In the genomic region with DNA sequence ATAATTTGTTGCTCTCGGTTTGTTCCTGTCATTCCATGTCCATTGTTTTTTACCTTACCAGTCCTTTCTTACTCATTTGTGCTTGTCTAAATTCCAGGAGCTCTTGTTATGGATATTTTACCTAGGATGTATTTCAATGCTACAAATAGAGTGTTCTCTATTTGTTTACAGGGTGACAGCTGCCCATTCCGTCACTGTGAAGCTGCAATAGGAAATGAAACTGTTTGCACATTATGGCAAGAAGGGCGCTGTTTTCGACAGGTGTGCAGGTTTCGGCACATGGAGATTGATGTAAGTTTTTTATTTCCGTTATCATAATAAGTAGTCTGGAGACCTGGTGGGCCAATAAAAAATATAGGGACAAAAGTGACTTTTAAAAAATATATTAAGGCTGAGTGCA, we compare ENCODE assay signal across 32 cellular contexts. TPM values are rescaled to one million over a fixed set of nuclear protein-coding genes. Genes with fewer than 3 reads are reported as not detected.
"Had no signal": no experiment of that assay in that cellular context is flagged by ENCODE, and none has a peak within 500 bp of the region (broad histone marks: within the 10 kb centered on the region; RNA-seq: fewer than 3 reads in every experiment).

No MANE protein-coding gene starts in this region.

- H3K4me1 ChIP-seq: foreskin keratinocyte, right atrium auricular region, uterus had no signal

- H3K27ac Mint-ChIP-seq: activated CD4-positive, alpha-beta memory T cell treated with anti-CD3 and anti-CD28 coated beads, Interleukin-2, amount 10 ng/mL, durations not matched to agents 7 days and 5 days; activated CD4-positive, alpha-beta T cell treated with anti-CD3 and anti-CD28 coated beads, Interleukin-2, amount 10 ng/mL, durations not matched to agents 24 days and 14 days; activated T-cell treated with anti-CD3 and anti-CD28 coated beads, Interleukin-2, amount 50 U/mL, for 24 hours; activated T-helper 17 cell treated with anti-CD3 and anti-CD28 coated beads, Interleukin-2, amount 50 U/mL, for 72 hours; effector memory CD8-positive, alpha-beta T cell; stimulated activated memory B cell treated with anti-CD40 and anti-IgM and Interleukin-4, amounts not matched to agents 10 μg/mL and 1 μg/mL and 100 μg/mL, for 72 hours; type B pancreatic cell had no signal

- H3K9me3 ChIP-seq: left ventricle myocardium inferior, right atrium auricular region, uterus had no signal

- H3K4me3 Mint-ChIP-seq: activated CD4-positive, alpha-beta memory T cell treated with anti-CD3 and anti-CD28 coated beads, Interleukin-2, amount 10 ng/mL, durations not matched to agents 7 days and 5 days; activated CD4-positive, alpha-beta T cell treated with anti-CD3 and anti-CD28 coated beads, Interleukin-2, amount 10 ng/mL, durations not matched to agents 24 days and 14 days; activated T-cell treated with anti-CD3 and anti-CD28 coated beads, Interleukin-2, amount 50 U/mL, for 24 hours; activated T-helper 17 cell treated with anti-CD3 and anti-CD28 coated beads, Interleukin-2, amount 50 U/mL, for 72 hours; effector memory CD8-positive, alpha-beta T cell; naive thymus-derived CD8-positive, alpha-beta T cell; stimulated activated memory B cell treated with anti-CD40 and anti-IgM and Interleukin-4, amounts not matched to agents 10 μg/mL and 1 μg/mL and 100 μg/mL, for 72 hours; type B pancreatic cell had no signal

- H3K4me3 ChIP-seq: coronary artery, dorsolateral prefrontal cortex, left ventricle myocardium inferior, lung, right atrium auricular region, smooth muscle cell, uterus had no signal

- H3K36me3 ChIP-seq: uterus had no signal

- FAIRE-seq: astrocyte, TTC549 had no signal

- ATAC-seq: activated T-helper 17 cell treated with anti-CD3 and anti-CD28 coated beads, Interleukin-2, amount 50 U/mL, for 72 hours; effector memory CD8-positive, alpha-beta T cell; esophagus mucosa; foreskin keratinocyte; naive thymus-derived CD8-positive, alpha-beta T cell; stimulated activated memory B cell treated with anti-CD40 and anti-IgM and Interleukin-4, amounts not matched to agents 10 μg/mL and 1 μg/mL and 100 μg/mL, for 72 hours had no signal

- H3K9me3 Mint-ChIP-seq: activated CD4-positive, alpha-beta memory T cell treated with anti-CD3 and anti-CD28 coated beads, Interleukin-2, amount 10 ng/mL, durations not matched to agents 7 days and 5 days; activated CD4-positive, alpha-beta T cell treated with anti-CD3 and anti-CD28 coated beads, Interleukin-2, amount 10 ng/mL, durations not matched to agents 24 days and 14 days; activated T-cell treated with anti-CD3 and anti-CD28 coated beads, Interleukin-2, amount 50 U/mL, for 24 hours; activated T-helper 17 cell treated with anti-CD3 and anti-CD28 coated beads, Interleukin-2, amount 50 U/mL, for 72 hours; effector memory CD8-positive, alpha-beta T cell; type B pancreatic cell had no signal

- H3K27ac ChIP-seq: brain microvascular endothelial cell, coronary artery, dorsolateral prefrontal cortex, foreskin keratinocyte, left ventricle myocardium inferior, right atrium auricular region, uterus, VCaP had no signal

- DNase-seq: activated CD4-positive, alpha-beta memory T cell treated with anti-CD3 and anti-CD28 coated beads, Interleukin-2, amount 10 ng/mL, durations not matched to agents 7 days and 5 days; activated CD4-positive, CD25-positive, alpha-beta regulatory T cell treated with anti-CD3 and anti-CD28 coated beads, Interleukin-2, amount 50 U/mL, for 72 hours; activated CD8-positive, alpha-beta memory T cell treated with anti-CD3 and anti-CD28 coated beads, Interleukin-2, amount 50 U/mL, for 48 hours; activated gamma-delta T cell treated with Interleukin-2 at 50 U/mL for 16 hours; activated naive CD4-positive, alpha-beta T cell treated with anti-CD3 and anti-CD28 coated beads, Interleukin-2, amount 50 U/mL, for 16 hours; activated T-cell treated with anti-CD3 and anti-CD28 coated beads, Interleukin-2, amount 50 U/mL, for 24 hours; amniotic stem cell; brain microvascular endothelial cell; dorsolateral prefrontal cortex; effector memory CD8-positive, alpha-beta T cell; foreskin keratinocyte; islet precursor cell; left ventricle myocardium inferior; naive thymus-derived CD8-positive, alpha-beta T cell; stimulated activated CD4-positive, alpha-beta T cell treated with anti-CD3 and anti-CD28 coated beads, Interleukin-1b, Interleukin-23, amount 100 ng/mL, for 48 hours; stimulated activated CD4-positive, alpha-beta T cell treated with anti-CD3 and anti-CD28 coated beads, Interleukin-4, amount 100 ng/mL, for 4 hours; stimulated activated CD8-positive, alpha-beta memory T cell treated with anti-CD3 and anti-CD28 coated beads, Interleukin-4, amount 100 ng/mL, for 48 hours; uterus had no signal

- H3K27me3 ChIP-seq: brain microvascular endothelial cell, dorsolateral prefrontal cortex, foreskin keratinocyte, right atrium auricular region, uterus had no signal

- H3K4me2 ChIP-seq: smooth muscle cell had no signal

- H3K27me3 Mint-ChIP-seq: activated CD4-positive, alpha-beta memory T cell treated with anti-CD3 and anti-CD28 coated beads, Interleukin-2, amount 10 ng/mL, durations not matched to agents 7 days and 5 days; activated CD4-positive, alpha-beta T cell treated with anti-CD3 and anti-CD28 coated beads, Interleukin-2, amount 10 ng/mL, durations not matched to agents 24 days and 14 days; activated T-cell treated with anti-CD3 and anti-CD28 coated beads, Interleukin-2, amount 50 U/mL, for 24 hours; activated T-helper 17 cell treated with anti-CD3 and anti-CD28 coated beads, Interleukin-2, amount 50 U/mL, for 72 hours; effector memory CD8-positive, alpha-beta T cell; naive thymus-derived CD8-positive, alpha-beta T cell; stimulated activated memory B cell treated with anti-CD40 and anti-IgM and Interleukin-4, amounts not matched to agents 10 μg/mL and 1 μg/mL and 100 μg/mL, for 72 hours; type B pancreatic cell had no signal

RNA-seq across cellular contexts. Expression of a gene that starts 53.4 kb away (rescaled TPM):
- total RNA-seq: astrocyte, cerebellum, left ventricle myocardium inferior, right atrium auricular region, temporal lobe had no signal
